8 cellular contexts compared by ENCODE assay signal in genomic region chr3:14435175-14436011, GRCh38. TPM values are rescaled to one million over a fixed set of nuclear protein-coding genes. Genes with fewer than 3 reads are reported as not detected.
DNase-seq lines count a peak whose midpoint lies in the region; ATAC-seq and TF ChIP-seq lines count a peak whose summit lies in the region.

No MANE protein-coding gene starts in this region.

- DNase-seq in SK-N-SH (no peak), RPMI7951 (ENCODE audit: low read depth) (peak; percentile 53), spleen (no peak), NCI-H1105 treated with DMSO at 0.1 percent for 48 hours (lab: John Stamatoyannopoulos, UW) (no peak)

- ATAC-seq in SK-N-SH treated with all-trans-retinoic acid at 6 μM for 48 hours (no peak), gastroesophageal sphincter (no peak), GM21360 (IDR thresholded peaks at IDR 0.05; ENCODE audit: unreplicated experiment) (no peak), GM21390 (IDR thresholded peaks at IDR 0.05; ENCODE audit: unreplicated experiment) (no peak)

- H3K79me2 ChIP-seq in SK-N-SH (ENCODE audit: insufficient read depth), result peaks cover 23% of the 10 kb centered on the region

- 0 out of 2 replicates have a peak overlapping the region, but pooled peaks have one; percentile 41 for H3K4me2 ChIP-seq in SK-N-SH

- no peak for TF ChIP-seq EP300 in SK-N-SH (IDR thresholded peaks at IDR 0.05; ENCODE audit: borderline replicate concordance in 1 of 2, low read depth in 1 of 2, low read length in 1 of 2)
- no peak for TF ChIP-seq EP300 in gastroesophageal sphincter (IDR thresholded peaks at IDR 0.05)

- CTCF ChIA-PET in SK-N-SH (lab: Yijun Ruan, JAX), result interaction anchor here (5.3 kb wide), 1 partner anchor 232 kb away, joined by 26 read pairs; no protein-coding TSS in a partner anchor

- no peaks in the 10 kb centered on the region for H3K9me2 ChIP-seq in SK-N-SH

- H3K27ac ChIP-seq in SK-N-SH (ENCODE audit: low read depth in 2 of 2, low read length in 1 of 2) (no peak overlapping the region), gastroesophageal sphincter (peak overlapping the region in 3 of 4 donors; percentile 28 to 37 (median 35)), spleen (peak overlapping the region; percentile 89 to 99 (median 92))

- intact Hi-C loops in spleen (cut with DNase I; ENCODE audit: low total_unique reads), result no loop called here

- TF ChIP-seq POLR2A in gastroesophageal sphincter (IDR thresholded peaks at IDR 0.05) (no peak), spleen (IDR thresholded peaks at IDR 0.05) (no peak)

- H3F3A ChIP-seq in SK-N-SH (replicated peaks; ENCODE audit: insufficient read depth), result peaks cover 13% of the 10 kb centered on the region

- no peak overlapping the region for H3K9ac ChIP-seq in SK-N-SH

- no peaks in the 10 kb centered on the region for H3K9me3 ChIP-seq in SK-N-SH
- H3K9me3 ChIP-seq in gastroesophageal sphincter, result no peaks in the 10 kb centered on the region
- H3K9me3 ChIP-seq in spleen, result no peaks in the 10 kb centered on the region

- no peak overlapping the region for H2AFZ ChIP-seq in SK-N-SH (ENCODE audit: low read depth)

- H4K20me1 ChIP-seq in SK-N-SH (ENCODE audit: insufficient read depth), result peaks cover 13% of the 10 kb centered on the region

- H3K36me3 ChIP-seq in SK-N-SH (replicated peaks in 1 of 2; ENCODE audit: control insufficient read depth in 1 of 2, insufficient read depth in 2 of 2, low read length in 1 of 2) (peaks cover 0 to 8% of the 10 kb centered on the region in 2 experiments), gastroesophageal sphincter (no peaks in the 10 kb centered on the region), spleen (peaks cover 0 to 2% (median 0%) of the 10 kb centered on the region in 6 donors)

- TF ChIP-seq RAD21 in SK-N-SH (IDR thresholded peaks at IDR 0.05; ENCODE audit: low read length), result no peak

- POLR2A ChIA-PET in SK-N-SH (lab: Yijun Ruan, JAX), result no interaction called here

- no peak overlapping the region for H3K4me3 ChIP-seq in SK-N-SH (ENCODE audit: low read depth in 2 of 2, low read length in 1 of 2)
- H3K4me3 ChIP-seq in gastroesophageal sphincter, result no peak overlapping the region
- peak overlapping the region in 1 of 8 donors; percentile 63 for H3K4me3 ChIP-seq in spleen

- peaks cover 51 to 67% of the 10 kb centered on the region in 2 experiments for H3K4me1 ChIP-seq in SK-N-SH (ENCODE audit: control insufficient read depth in 1 of 2, insufficient read depth in 2 of 2, low read depth in 1 of 2, low read length in 1 of 2)
- peaks cover 0 to 89% (median 37%) of the 10 kb centered on the region in 3 donors for H3K4me1 ChIP-seq in gastroesophageal sphincter
- peaks cover 82 to 100% (median 99%) of the 10 kb centered on the region in 6 donors for H3K4me1 ChIP-seq in spleen

- TF ChIP-seq CTCF in SK-N-SH (IDR thresholded peaks at IDR 0.05) (no peak), gastroesophageal sphincter (IDR thresholded peaks at IDR 0.05) (no peak), spleen (IDR thresholded peaks at IDR 0.05 in 8 of 11, conservative IDR thresholded peaks at IDR 0.05 in 3 of 11) (no peak)

- WGBS in SK-N-SH (ENCODE audit: low lambda C conversion rate), result 86% methylated on average over 18 of the region's 18 CpGs
- WGBS in gastroesophageal sphincter (ENCODE audit: low coverage in 1 of 2), 2 donors, result 67 to 100% methylated on average over 3 to 11 of the region's 18 CpGs
- 70 to 83% (median 77%) methylated on average over 18 of the region's 18 CpGs for WGBS in spleen, 5 donors

- H3K27me3 ChIP-seq in SK-N-SH (ENCODE audit: insufficient read depth), result no peaks in the 10 kb centered on the region
- no peaks in the 10 kb centered on the region for H3K27me3 ChIP-seq in gastroesophageal sphincter
- H3K27me3 ChIP-seq in spleen (replicated peaks in 1 of 7), result no peaks in the 10 kb centered on the region

TF ChIP-seq in SK-N-SH, 30 proteins besides CTCF, POLR2A, EP300 and RAD21:
- TF ChIP-seq NRF1 (IDR thresholded peaks at IDR 0.05; ENCODE audit: low read depth, low read length) (no peak), SIN3A (IDR thresholded peaks at IDR 0.05; ENCODE audit: borderline replicate concordance, low read depth, low read length) (no peak), GATA2 (CRISPR knock-in tag; IDR thresholded peaks at IDR 0.05) (no peak), NFIC (IDR thresholded peaks at IDR 0.05; ENCODE audit: borderline replicate concordance) (no peak)

TF ChIP-seq in SK-N-SH treated with all-trans-retinoic acid at 6 μM for 48 hours, 23 proteins besides CTCF, POLR2A, EP300 and RAD21:
- no peak for TF ChIP-seq ZNF70 (CRISPR knock-in tag; IDR thresholded peaks at IDR 0.05)
- TF ChIP-seq ESRRG (CRISPR knock-in tag; IDR thresholded peaks at IDR 0.05), result no peak
- no peak for TF ChIP-seq CSDC2 (CRISPR knock-in tag; IDR thresholded peaks at IDR 0.05)
- no peak for TF ChIP-seq SNAI2 (CRISPR knock-in tag; IDR thresholded peaks at IDR 0.05)
- no peak for TF ChIP-seq ZFP3 (CRISPR knock-in tag; IDR thresholded peaks at IDR 0.05)
- TF ChIP-seq RARB (CRISPR knock-in tag; IDR thresholded peaks at IDR 0.05), result no peak
- TF ChIP-seq PPARA (CRISPR knock-in tag; IDR thresholded peaks at IDR 0.05; ENCODE audit: borderline replicate concordance), result no peak
- no peak for TF ChIP-seq BACH2 (CRISPR knock-in tag; IDR thresholded peaks at IDR 0.05; ENCODE audit: borderline replicate concordance)
- TF ChIP-seq ISL1 (CRISPR knock-in tag; IDR thresholded peaks at IDR 0.05), result no peak
- no peak for TF ChIP-seq ZNF8 (CRISPR knock-in tag; IDR thresholded peaks at IDR 0.05)
- TF ChIP-seq TCF4 (CRISPR knock-in tag; IDR thresholded peaks at IDR 0.05; ENCODE audit: borderline replicate concordance), result no peak
- TF ChIP-seq PATZ1 (CRISPR knock-in tag; IDR thresholded peaks at IDR 0.05; ENCODE audit: borderline replicate concordance), result no peak
- TF ChIP-seq CSRNP3 (CRISPR knock-in tag; IDR thresholded peaks at IDR 0.05), result no peak
TF ChIP-seq in SK-N-SH treated with all-trans-retinoic acid at 6 μM for 48 hours: peak in this region for 0.

RNA-seq across cellular contexts. Expression of gene SLC6A6, which starts 33.0 kb away (rescaled TPM):
- polyA plus RNA-seq in SK-N-SH (2012; rRNA removed) (19.1 and 22.0 TPM in 2 replicates), spleen (10 to 100 TPM in 1 of 3 donors, 1 to 10 TPM in 2; 3.4 to 14.2 (median 3.9) TPM)
- 13.1 and 16.4 TPM in 2 replicates for polyA plus RNA-seq in SK-N-SH (2012; cell fraction: cytosol; rRNA removed)
- polyA plus RNA-seq in SK-N-SH (2012; cell fraction: nucleus; rRNA removed), result 30.9 and 43.9 TPM in 2 replicates
- total RNA-seq in RPMI7951 (2014; rRNA removed; shearing (Covaris generic)), result 58.6 and 59.0 TPM in 2 replicates
- total RNA-seq in gastroesophageal sphincter (10 to 100 TPM; 15.4 to 37.6 (median 20.9) TPM), spleen (100 to 1,000 TPM in 6 of 7 donors, 10 to 100 TPM in 1; 75.4 to 150 (median 128) TPM)

Comparison
In these comparisons a context has a peak if more than half of its experiments do, and no peak if none do; other contexts are left out.
1. H3K27ac ChIP-seq: peak in gastroesophageal sphincter (3 of 4) and spleen (8 of 8); none in SK-N-SH (0 of 2).